9 cellular contexts compared by ENCODE assay signal in the genomic region with DNA sequence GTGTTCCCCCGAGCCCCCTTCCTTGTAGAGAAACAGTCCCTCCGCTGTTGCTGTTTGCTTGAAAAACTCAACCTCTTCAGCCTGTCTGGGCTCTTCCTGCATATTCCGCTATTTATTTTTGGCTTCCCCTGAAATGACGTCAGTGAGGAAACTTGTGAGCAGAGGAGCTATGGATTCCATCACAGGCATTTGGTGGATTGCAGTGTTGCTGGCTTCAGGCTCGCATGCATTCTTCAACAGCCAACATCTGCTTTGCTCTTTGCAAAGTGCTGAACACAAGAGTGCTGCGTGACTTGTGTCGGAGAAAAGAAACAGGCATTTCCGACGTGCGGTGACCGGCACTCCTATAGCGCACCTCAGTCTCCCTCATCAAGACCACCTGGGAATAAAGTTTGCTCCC.
DNase-seq lines count a peak whose midpoint lies in the region; TF ChIP-seq lines count a peak whose summit lies in the region.
"Had no signal": no experiment of that assay in that cellular context is flagged by ENCODE, and none has a peak within 500 bp of the region (broad histone marks: within the 10 kb centered on the region; RNA-seq: fewer than 3 reads in every experiment).

No MANE protein-coding gene starts in this region.

- peak; percentile 49 for DNase-seq in GM04503 (ENCODE audit: low read depth)
- peak; percentile 79 for DNase-seq in islet precursor cell
- DNase-seq in smooth muscle cell of the brain vasculature (ENCODE audit: low read depth, low spot score), result peak; percentile 55
- no peak for DNase-seq in activated gamma-delta T cell (lab: John Stamatoyannopoulos, UW)
- DNase-seq in stimulated activated CD4-positive, alpha-beta T cell treated with anti-CD3 and anti-CD28 coated beads, Interleukin-4, amount 100 ng/mL, for 1 hour, result no peak
- no peak for DNase-seq in NCI-H774 (lab: John Stamatoyannopoulos, UW)
- DNase-seq in GM19238 (ENCODE audit: insufficient read length, low spot score), result no peak
- DNase-seq: T1000 had no signal

- no peaks in the 10 kb centered on the region for H3K27me3 Mint-ChIP-seq in brain

- no peak for TF ChIP-seq CTCF in brain (conservative IDR thresholded peaks at IDR 0.05)

- H3K9me3 Mint-ChIP-seq in brain, result no peaks in the 10 kb centered on the region

- H3K27ac Mint-ChIP-seq in brain, result peak overlapping the region in 3 of 5 experiments; percentile 33 to 75 (median 73)

- H3K4me3 Mint-ChIP-seq in brain, result peak overlapping the region in 2 of 5 experiments; percentile 47 to 49

- H3K36me3 Mint-ChIP-seq in brain, result peaks cover 27% of the 10 kb centered on the region

- peaks cover 46% of the 10 kb centered on the region for H3K4me1 Mint-ChIP-seq in brain

Comparison
In these comparisons a context has a peak if more than half of its experiments do, and no peak if none do; other contexts are left out.
1. DNase-seq: peak in GM04503 (single experiment), islet precursor cell (single experiment) and smooth muscle cell of the brain vasculature (single experiment); none in activated gamma-delta T cell (single experiment), stimulated activated CD4-positive, alpha-beta T cell treated with anti-CD3 and anti-CD28 coated beads, Interleukin-4, amount 100 ng/mL, for 1 hour (single experiment), NCI-H774 (single experiment) and GM19238 (single experiment).